Comparison of ENCODE assay signal across 28 cellular contexts in genomic region chr14:30999038-30999773, GRCh38.
"Had no signal": no experiment of that assay in that cellular context is flagged by ENCODE, and none has a peak within 500 bp of the region (broad histone marks: within the 10 kb centered on the region; RNA-seq: fewer than 3 reads in every experiment).

No MANE protein-coding gene starts in this region.

- H2AFZ ChIP-seq: neural progenitor cell, parathyroid adenoma had no signal

- H3K9ac ChIP-seq: neural progenitor cell, parathyroid adenoma had no signal

- DNase-seq: hippocampal formation; kidney; left colon; left lung; lower lobe of right lung; naive B cell; natural killer cell; nephron progenitor cell; occipital lobe; stimulated activated CD4-positive, alpha-beta T cell treated with anti-CD3 and anti-CD28 coated beads, Interleukin-12 subunit alpha, Interleukin-12 subunit beta, amount 100 ng/mL, for 4 hours; stimulated activated CD4-positive, alpha-beta T cell treated with anti-CD3 and anti-CD28 coated beads, Interleukin-15, amount 100 ng/mL, for 24 hours; stimulated activated CD4-positive, alpha-beta T cell treated with anti-CD3 and anti-CD28 coated beads, Interleukin-2, amount 100 ng/mL, for 24 hours; stimulated activated CD4-positive, alpha-beta T cell treated with anti-CD3 and anti-CD28 coated beads, Interleukin-4, amount 100 ng/mL, for 1 hour; stimulated activated naive B cell treated with anti-CD40 and anti-IgM and Interleukin-4, amounts not matched to agents 10 μg/mL and 1 μg/mL and 100 μg/mL, for 72 hours; stimulated activated naive CD8-positive, alpha-beta T cell treated with anti-CD3 and anti-CD28 coated beads, Interleukin-15, Interleukin-2, amounts not matched to agents 100 U/mL and 50 U/mL, for 24 hours; stomach; testis; thyroid gland; transverse colon; upper lobe of right lung had no signal

- H3K4me2 ChIP-seq: neural progenitor cell had no signal

- H3K4me3 Mint-ChIP-seq: mesothelial cell of epicardium; natural killer cell; nephron progenitor cell; neural progenitor cell; stimulated activated naive B cell treated with anti-CD40 and anti-IgM and Interleukin-4, amounts not matched to agents 10 μg/mL and 1 μg/mL and 100 μg/mL, for 72 hours had no signal

- H3K27ac Mint-ChIP-seq: mesothelial cell of epicardium; natural killer cell; nephron progenitor cell; neural progenitor cell; stimulated activated naive B cell treated with anti-CD40 and anti-IgM and Interleukin-4, amounts not matched to agents 10 μg/mL and 1 μg/mL and 100 μg/mL, for 72 hours had no signal

- H3K9me3 Mint-ChIP-seq: natural killer cell had no signal

- H3K27me3 ChIP-seq: left lung, neural progenitor cell, neutrophil, right atrium auricular region, stomach, testis, thyroid gland, transverse colon, upper lobe of right lung had no signal

- H3K27ac ChIP-seq: left lung, lower lobe of right lung, neural progenitor cell, neutrophil, parathyroid adenoma, right atrium auricular region, skin epidermis, stomach, testis, thyroid gland, transverse colon, upper lobe of right lung had no signal

- H3K4me3 ChIP-seq: left lung, lower lobe of right lung, neural progenitor cell, right atrium auricular region, skin epidermis, stomach, testis, thyroid gland, transverse colon, upper lobe of right lung had no signal

- FAIRE-seq: kidney, urothelium cell line had no signal

- H3K9me3 ChIP-seq: neutrophil, testis, thyroid gland had no signal

- ATAC-seq: left colon; left lung; lower lobe of right lung; natural killer cell; sciatic nerve; stimulated activated naive B cell treated with anti-CD40 and anti-IgM and Interleukin-4, amounts not matched to agents 10 μg/mL and 1 μg/mL and 100 μg/mL, for 72 hours; stimulated activated naive CD8-positive, alpha-beta T cell treated with anti-CD3 and anti-CD28 coated beads, Interleukin-15, Interleukin-2, amounts not matched to agents 100 U/mL and 50 U/mL, for 24 hours; upper lobe of right lung had no signal

- H3K27me3 Mint-ChIP-seq: naive B cell; stimulated activated naive B cell treated with anti-CD40 and anti-IgM and Interleukin-4, amounts not matched to agents 10 μg/mL and 1 μg/mL and 100 μg/mL, for 72 hours had no signal

- H3K36me3 ChIP-seq: neutrophil, thyroid gland, transverse colon, upper lobe of right lung had no signal
